ENCODE assay signal across 8 cellular contexts in genomic region chr1:34858901-34859441, GRCh38. TPM values are rescaled to one million over a fixed set of nuclear protein-coding genes. Genes with fewer than 3 reads are reported as not detected.
DNase-seq lines count a peak whose midpoint lies in the region; ATAC-seq, FAIRE-seq and TF ChIP-seq lines count a peak whose summit lies in the region.

No MANE protein-coding gene starts in this region.

- intact Hi-C loops in tibial artery (cut with DNase I; ENCODE audit: low total_unique reads): no loop called here

- H3K9ac ChIP-seq in endocrine pancreas (ENCODE audit: control insufficient read depth, insufficient read depth, low read length): peak overlapping the region; percentile 58

- peaks cover 9% of the 10 kb centered on the region for H3K4me1 ChIP-seq in endocrine pancreas (ENCODE audit: control insufficient read depth, insufficient read depth, low read length)
- H3K4me1 ChIP-seq in tibial artery: peaks cover 0 to 39% (median 28%) of the 10 kb centered on the region in 4 donors

- DNase-seq in GM12891 (ENCODE audit: insufficient read length, low spot score) (peak; percentile 32), myocyte (ENCODE audit: low read depth) (peak; percentile 18), tibial artery (peak; percentile 25 to 74), NCI-H2171 (lab: John Stamatoyannopoulos, UW) (no peak)
- peak; percentile 63 for DNase-seq in activated CD4-positive, alpha-beta T cell treated with anti-CD3 and anti-CD28 coated beads for 48 hours

- H3K9me3 ChIP-seq in endocrine pancreas (ENCODE audit: control insufficient read depth, low read length): no peaks in the 10 kb centered on the region
- H3K9me3 ChIP-seq in tibial artery: no peaks in the 10 kb centered on the region

- no peaks in the 10 kb centered on the region for H3K36me3 ChIP-seq in endocrine pancreas (ENCODE audit: control insufficient read depth, insufficient read depth, low read length)
- peaks cover 16 to 22% (median 20%) of the 10 kb centered on the region in 3 donors for H3K36me3 ChIP-seq in tibial artery

- H3K27me3 ChIP-seq in endocrine pancreas (ENCODE audit: control insufficient read depth, insufficient read depth, low read length) (no peaks in the 10 kb centered on the region), tibial artery (no peaks in the 10 kb centered on the region)

- no peak for TF ChIP-seq POLR2A in GM12891 (IDR thresholded peaks at IDR 0.05; ENCODE audit: low read depth, low read length)

- peak overlapping the region; percentile 80 to 93 for H3K27ac ChIP-seq in tibial artery

- peak overlapping the region; percentile 74 for H3K4me3 ChIP-seq in endocrine pancreas (ENCODE audit: control insufficient read depth, insufficient read depth, low read length)
- H3K4me3 ChIP-seq in tibial artery: peak overlapping the region; percentile 74 to 95

- peak; percentile 17 for ATAC-seq in HG03521 (IDR thresholded peaks at IDR 0.05; ENCODE audit: unreplicated experiment)
- ATAC-seq in GM21447 (IDR thresholded peaks at IDR 0.05; ENCODE audit: unreplicated experiment): no peak

- no peak for TF ChIP-seq CTCF in tibial artery (IDR thresholded peaks at IDR 0.05)

- no peak for FAIRE-seq in GM12891 (lab: Jason Lieb, UNC)

TF ChIP-seq in GM12891, 5 proteins besides CTCF, POLR2A, EP300 and RAD21:
- TF ChIP-seq TAF1 (IDR thresholded peaks at IDR 0.05; ENCODE audit: low read depth, low read length) (no peak), PAX5 (IDR thresholded peaks at IDR 0.05; ENCODE audit: insufficient read depth, low read length, severe bottlenecking) (no peak), POLR2AphosphoS5 (IDR thresholded peaks at IDR 0.05; ENCODE audit: low read depth, low read length) (no peak), POU2F2 (IDR thresholded peaks at IDR 0.05; ENCODE audit: low read depth, low read length) (no peak), SPI1 (IDR thresholded peaks at IDR 0.05; ENCODE audit: low read depth, low read length) (no peak)
TF ChIP-seq in GM12891: peak in this region for 0.

RNA-seq across cellular contexts. Expression of gene SMIM12, which starts 0.6 kb away (rescaled TPM):
- polyA plus RNA-seq in GM12891 (2012; ENCODE audit: low read depth, missing spikeins): 24.6 TPM
- total RNA-seq in myocyte: 17.6 and 23.8 TPM in 2 replicates
- 44.6 TPM for polyA plus RNA-seq in myocyte (2012)
